9 cellular contexts compared by ENCODE assay signal in the genomic region with DNA sequence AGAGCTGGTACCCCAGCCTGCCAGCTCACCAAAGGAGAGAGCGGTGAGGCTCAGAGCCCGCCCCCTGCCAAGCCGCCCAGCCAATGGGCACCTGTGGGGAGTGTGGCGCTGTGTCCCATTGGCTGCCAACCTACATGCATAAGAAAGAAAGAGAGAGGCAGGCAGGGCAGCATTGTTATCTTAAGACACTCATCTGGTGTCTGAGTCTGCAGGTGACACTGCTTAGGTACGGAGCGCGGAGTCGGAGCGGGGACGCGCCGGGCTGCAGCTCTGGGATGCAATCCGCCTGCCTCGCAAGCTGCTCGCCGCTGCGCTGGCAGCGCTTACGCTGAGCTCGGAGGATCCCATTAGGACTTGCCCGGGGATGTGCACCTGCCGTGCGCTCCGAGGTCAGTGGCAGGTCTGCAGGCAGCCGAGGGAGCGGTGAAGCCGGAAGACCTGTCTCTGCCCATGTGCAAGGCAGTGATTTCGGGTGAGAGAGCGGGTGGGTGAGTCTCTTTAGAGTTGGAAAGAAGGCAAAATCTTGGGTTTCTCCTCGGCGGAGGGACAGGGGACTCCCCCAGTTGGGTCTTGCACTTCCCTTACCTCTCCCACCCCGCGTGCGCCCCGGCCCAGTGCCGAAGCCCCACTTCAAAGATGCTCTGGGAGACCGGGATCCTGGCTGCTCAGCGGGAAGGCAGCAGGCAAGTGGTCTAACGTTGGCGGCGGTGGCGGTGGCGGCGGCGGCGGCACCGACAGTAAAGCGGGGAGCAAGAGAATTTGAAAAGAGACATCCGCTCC. TPM values are rescaled to one million over a fixed set of nuclear protein-coding genes. Genes with fewer than 3 reads are reported as not detected.
A peak's percentile ranks its signal among the peaks of the same experiment; 100 is the strongest.
DNase-seq lines count a peak whose midpoint lies in the region; ATAC-seq lines count a peak whose summit lies in the region.
"Had no signal": no experiment of that assay in that cellular context is flagged by ENCODE, and none has a peak within 500 bp of the region (broad histone marks: within the 10 kb centered on the region; RNA-seq: fewer than 3 reads in every experiment).

A gene with protein sequence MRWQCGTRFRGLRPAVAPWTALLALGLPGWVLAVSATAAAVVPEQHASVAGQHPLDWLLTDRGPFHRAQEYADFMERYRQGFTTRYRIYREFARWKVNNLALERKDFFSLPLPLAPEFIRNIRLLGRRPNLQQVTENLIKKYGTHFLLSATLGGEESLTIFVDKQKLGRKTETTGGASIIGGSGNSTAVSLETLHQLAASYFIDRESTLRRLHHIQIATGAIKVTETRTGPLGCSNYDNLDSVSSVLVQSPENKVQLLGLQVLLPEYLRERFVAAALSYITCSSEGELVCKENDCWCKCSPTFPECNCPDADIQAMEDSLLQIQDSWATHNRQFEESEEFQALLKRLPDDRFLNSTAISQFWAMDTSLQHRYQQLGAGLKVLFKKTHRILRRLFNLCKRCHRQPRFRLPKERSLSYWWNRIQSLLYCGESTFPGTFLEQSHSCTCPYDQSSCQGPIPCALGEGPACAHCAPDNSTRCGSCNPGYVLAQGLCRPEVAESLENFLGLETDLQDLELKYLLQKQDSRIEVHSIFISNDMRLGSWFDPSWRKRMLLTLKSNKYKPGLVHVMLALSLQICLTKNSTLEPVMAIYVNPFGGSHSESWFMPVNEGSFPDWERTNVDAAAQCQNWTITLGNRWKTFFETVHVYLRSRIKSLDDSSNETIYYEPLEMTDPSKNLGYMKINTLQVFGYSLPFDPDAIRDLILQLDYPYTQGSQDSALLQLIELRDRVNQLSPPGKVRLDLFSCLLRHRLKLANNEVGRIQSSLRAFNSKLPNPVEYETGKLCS (plus strand): TSS at position 203 of the 780 bp plus-strand sequence. CDS start 58,919 bp downstream, outside the sequence.

- DNase-seq in activated T-cell treated with anti-CD3 and anti-CD28 coated beads, Interleukin-2, amount 50 U/mL, for 72 hours: no peak
- DNase-seq in activated T-cell treated with anti-CD3 and anti-CD28 coated beads for 4 hours (no peak), NCI-H1048 (lab: John Stamatoyannopoulos, UW) (peak; percentile 46), anterior cingulate cortex (lab: John Stamatoyannopoulos, UW) (peak; percentile 47 to 94 (median 86))
- no peak for DNase-seq in activated CD4-positive, CD25-positive, alpha-beta regulatory T cell treated with anti-CD3 and anti-CD28 coated beads, Interleukin-2, amount 50 U/mL, for 72 hours
- no peak for DNase-seq in activated naive CD4-positive, alpha-beta T cell (lab: John Stamatoyannopoulos, UW)
- DNase-seq: DND-41 had no signal

- H3K27ac Mint-ChIP-seq in activated T-cell treated with anti-CD3 and anti-CD28 coated beads, Interleukin-2, amount 50 U/mL, for 72 hours: no peak within 1 kb of the TSS
- no peak within 1 kb of the TSS for H3K27ac Mint-ChIP-seq in stimulated activated memory B cell treated with anti-CD40 and anti-IgM and Interleukin-4, amounts not matched to agents 10 μg/mL and 1 μg/mL and 100 μg/mL, for 72 hours

- no peak within 1 kb of the TSS for H3K27ac ChIP-seq in iPS-18a (ENCODE audit: low read length)

- peaks cover 7% of the 10 kb centered on the region for H3K4me1 ChIP-seq in iPS-18a (ENCODE audit: control insufficient read depth, low read depth, low read length)

- H3K9me3 Mint-ChIP-seq in activated T-cell treated with anti-CD3 and anti-CD28 coated beads, Interleukin-2, amount 50 U/mL, for 72 hours: peaks cover 0 to 1% of the 10 kb centered on the region in 2 donors
- peaks cover 4% of the 10 kb centered on the region for H3K9me3 Mint-ChIP-seq in stimulated activated memory B cell treated with anti-CD40 and anti-IgM and Interleukin-4, amounts not matched to agents 10 μg/mL and 1 μg/mL and 100 μg/mL, for 72 hours

- ATAC-seq in activated T-cell treated with anti-CD3 and anti-CD28 coated beads, Interleukin-2, amount 50 U/mL, for 72 hours (replicated peaks in 1 of 2): peak; percentile 29 to 49
- ATAC-seq in stimulated activated memory B cell treated with anti-CD40 and anti-IgM and Interleukin-4, amounts not matched to agents 10 μg/mL and 1 μg/mL and 100 μg/mL, for 72 hours: peak; percentile 47

- H3K4me1 Mint-ChIP-seq in activated T-cell treated with anti-CD3 and anti-CD28 coated beads, Interleukin-2, amount 50 U/mL, for 72 hours (ENCODE audit: low read depth): no peaks in the 10 kb centered on the region
- no peaks in the 10 kb centered on the region for H3K4me1 Mint-ChIP-seq in stimulated activated memory B cell treated with anti-CD40 and anti-IgM and Interleukin-4, amounts not matched to agents 10 μg/mL and 1 μg/mL and 100 μg/mL, for 72 hours

- no peak within 1 kb of the TSS for H3K4me3 Mint-ChIP-seq in activated T-cell treated with anti-CD3 and anti-CD28 coated beads, Interleukin-2, amount 50 U/mL, for 72 hours
- H3K4me3 Mint-ChIP-seq in stimulated activated memory B cell treated with anti-CD40 and anti-IgM and Interleukin-4, amounts not matched to agents 10 μg/mL and 1 μg/mL and 100 μg/mL, for 72 hours: no peak within 1 kb of the TSS

- peak within 1 kb of the TSS; percentile 85 for H3K4me3 ChIP-seq in iPS-18a (ENCODE audit: low read length)

- peaks cover 86% of the 10 kb centered on the region for H3K27me3 ChIP-seq in iPS-18a (ENCODE audit: control insufficient read depth, insufficient read depth, low read length)

- H3K9ac ChIP-seq in iPS-18a (ENCODE audit: low read length): no peak within 1 kb of the TSS

- no peaks in the 10 kb centered on the region for H3K9me3 ChIP-seq in iPS-18a (ENCODE audit: control insufficient read depth, low read depth, low read length)

- H3K27me3 Mint-ChIP-seq in activated T-cell treated with anti-CD3 and anti-CD28 coated beads, Interleukin-2, amount 50 U/mL, for 72 hours (ENCODE audit: low read depth): peaks cover under 1% of the 10 kb centered on the region
- H3K27me3 Mint-ChIP-seq in stimulated activated memory B cell treated with anti-CD40 and anti-IgM and Interleukin-4, amounts not matched to agents 10 μg/mL and 1 μg/mL and 100 μg/mL, for 72 hours: no peaks in the 10 kb centered on the region

- no peaks in the 10 kb centered on the region for H3K36me3 ChIP-seq in iPS-18a (ENCODE audit: control insufficient read depth, low read depth, low read length)

- H3K36me3 Mint-ChIP-seq in activated T-cell treated with anti-CD3 and anti-CD28 coated beads, Interleukin-2, amount 50 U/mL, for 72 hours (ENCODE audit: insufficient read depth in 2 of 2): no peaks in the 10 kb centered on the region
- no peaks in the 10 kb centered on the region for H3K36me3 Mint-ChIP-seq in stimulated activated memory B cell treated with anti-CD40 and anti-IgM and Interleukin-4, amounts not matched to agents 10 μg/mL and 1 μg/mL and 100 μg/mL, for 72 hours

RNA-seq across cellular contexts. Expression of the gene that starts here (rescaled TPM):
- total RNA-seq in activated T-cell treated with anti-CD3 and anti-CD28 coated beads, Interleukin-2, amount 50 U/mL, for 72 hours: not detected

Comparison
In these comparisons a context has a peak if more than half of its experiments do, and no peak if none do; other contexts are left out.
1. Peak in ATAC-seq in activated T-cell treated with anti-CD3 and anti-CD28 coated beads, Interleukin-2, amount 50 U/mL, for 72 hours; RNA of the gene not detected or under 1 TPM.
2. DNase-seq: peak in NCI-H1048 (single experiment) and anterior cingulate cortex (58 of 58); none in activated T-cell treated with anti-CD3 and anti-CD28 coated beads, Interleukin-2, amount 50 U/mL, for 72 hours (0 of 2), activated T-cell treated with anti-CD3 and anti-CD28 coated beads for 4 hours (single experiment), activated CD4-positive, CD25-positive, alpha-beta regulatory T cell treated with anti-CD3 and anti-CD28 coated beads, Interleukin-2, amount 50 U/mL, for 72 hours (single experiment) and activated naive CD4-positive, alpha-beta T cell (0 of 4).